ENCODE assay signal across 1 cellular context in genomic region chr17:77127735-77128361, GRCh38.
TF ChIP-seq lines count a peak whose summit lies in the region.

No MANE protein-coding gene starts in this region.

TF ChIP-seq in A549, 52 proteins besides CTCF, POLR2A, EP300 and RAD21 (continued from another document):
- TF ChIP-seq PBX3 (IDR thresholded peaks at IDR 0.05) (no peak), HEYL (CRISPR knock-in tag; IDR thresholded peaks at IDR 0.05) (no peak), MYC (IDR thresholded peaks at IDR 0.05; ENCODE audit: borderline replicate concordance, low read length) (no peak), KDM5A (IDR thresholded peaks at IDR 0.05) (no peak)
